23 cellular contexts compared by ENCODE assay signal in genomic region chr20:37205130-37205529, GRCh38. TPM values are rescaled to one million over a fixed set of nuclear protein-coding genes. Genes with fewer than 3 reads are reported as not detected.
"Had no signal": no experiment of that assay in that cellular context is flagged by ENCODE, and none has a peak within 500 bp of the region (broad histone marks: within the 10 kb centered on the region; RNA-seq: fewer than 3 reads in every experiment).

No MANE protein-coding gene starts in this region.

- H3K79me2 ChIP-seq: parathyroid adenoma had no signal

- DNase-seq: activated CD4-positive, alpha-beta memory T cell treated with anti-CD3 and anti-CD28 coated beads, Interleukin-2, amount 10 ng/mL, durations not matched to agents 7 days and 5 days; activated CD4-positive, alpha-beta T cell treated with anti-CD3 and anti-CD28 coated beads for 4 hours; activated gamma-delta T cell; activated T-cell treated with anti-CD3 and anti-CD28 coated beads, Interleukin-2, amount 50 U/mL, for 4 hours; amniotic stem cell; brain microvascular endothelial cell; cerebellar nuclear complex; head of caudate nucleus; left cardiac atrium; lower lobe of right lung; midbrain; stimulated activated CD4-positive, alpha-beta T cell treated with anti-CD3 and anti-CD28 coated beads, Interleukin-2, amount 100 ng/mL, for 48 hours; stimulated activated naive CD4-positive, alpha-beta T cell treated with Interleukin-2 at 50 U/mL for 16 hours; T-helper 1 cell; T1000; transverse colon had no signal

- H2AFZ ChIP-seq: parathyroid adenoma had no signal

- ATAC-seq: activated naive CD4-positive, alpha-beta T cell treated with anti-CD3 and anti-CD28 coated beads, Interleukin-2, amount 50 U/mL, for 72 hours; activated T-cell treated with anti-CD3 and anti-CD28 coated beads, Interleukin-2, amount 50 U/mL, for 4 hours; left cardiac atrium; SK-N-SH treated with all-trans-retinoic acid at 6 μM for 48 hours; WTC11 had no signal

- H3K9ac ChIP-seq: parathyroid adenoma had no signal

- FAIRE-seq: frontal cortex had no signal

- H3K4me1 ChIP-seq: lower lobe of right lung had no signal

- H3K27me3 ChIP-seq: brain microvascular endothelial cell, transverse colon had no signal

- H3K9me3 ChIP-seq: lower lobe of right lung, transverse colon had no signal

- H3K4me3 ChIP-seq: lower lobe of right lung, transverse colon had no signal

- H3K27ac ChIP-seq: brain microvascular endothelial cell, parathyroid adenoma, transverse colon had no signal

RNA-seq across cellular contexts. Expression of gene GHRH, which starts 56.5 kb away (rescaled TPM):
- total RNA-seq: activated CD4-positive, alpha-beta memory T cell treated with anti-CD3 and anti-CD28 coated beads, Interleukin-2, amount 10 ng/mL, durations not matched to agents 7 days and 5 days; activated naive CD4-positive, alpha-beta T cell treated with anti-CD3 and anti-CD28 coated beads, Interleukin-2, amount 50 U/mL, for 72 hours; activated T-cell treated with anti-CD3 and anti-CD28 coated beads, Interleukin-2, amount 50 U/mL, for 4 hours; epithelial cell of proximal tubule; frontal cortex; lower lobe of right lung; myocyte; transverse colon had no signal
